ENCODE assay signal across 1 cellular context in the genomic region with DNA sequence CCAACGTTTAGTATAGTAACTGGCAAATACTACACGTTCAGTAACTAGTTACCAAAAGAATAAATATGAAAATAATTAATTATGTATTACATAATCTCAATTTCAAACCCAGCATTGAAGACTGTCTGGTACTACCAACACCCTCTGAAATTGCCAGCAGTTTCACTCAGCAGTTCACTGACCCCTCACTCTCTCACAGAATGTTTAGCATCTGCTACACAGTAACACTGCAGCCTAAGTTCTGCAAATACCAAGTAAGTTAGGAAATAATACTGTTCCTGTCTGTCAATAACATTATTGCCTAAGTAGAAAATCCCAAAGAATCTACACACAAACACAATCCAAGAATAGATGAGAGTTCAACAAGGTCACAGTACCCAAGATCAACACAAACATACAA. TPM values are rescaled to one million over a fixed set of nuclear protein-coding genes. Genes with fewer than 3 reads are reported as not detected.
"Had no signal": no experiment of that assay in that cellular context is flagged by ENCODE, and none has a peak within 500 bp of the region (broad histone marks: within the 10 kb centered on the region; RNA-seq: fewer than 3 reads in every experiment).

No MANE protein-coding gene starts in this region.

RNA-seq across cellular contexts. Expression of a gene that starts 41.8 kb away (rescaled TPM):
- total RNA-seq: mesenteric fat pad had no signal
